Comparison of ENCODE assay signal across 1 cellular context in genomic region chr6:89122625-89123024, GRCh38.
TF ChIP-seq lines count a peak whose summit lies in the region.

No MANE protein-coding gene starts in this region.

TF ChIP-seq in K562, 482 proteins besides CTCF, POLR2A, EP300 and RAD21 (continued from another document):
- TF ChIP-seq, protein P1, sequence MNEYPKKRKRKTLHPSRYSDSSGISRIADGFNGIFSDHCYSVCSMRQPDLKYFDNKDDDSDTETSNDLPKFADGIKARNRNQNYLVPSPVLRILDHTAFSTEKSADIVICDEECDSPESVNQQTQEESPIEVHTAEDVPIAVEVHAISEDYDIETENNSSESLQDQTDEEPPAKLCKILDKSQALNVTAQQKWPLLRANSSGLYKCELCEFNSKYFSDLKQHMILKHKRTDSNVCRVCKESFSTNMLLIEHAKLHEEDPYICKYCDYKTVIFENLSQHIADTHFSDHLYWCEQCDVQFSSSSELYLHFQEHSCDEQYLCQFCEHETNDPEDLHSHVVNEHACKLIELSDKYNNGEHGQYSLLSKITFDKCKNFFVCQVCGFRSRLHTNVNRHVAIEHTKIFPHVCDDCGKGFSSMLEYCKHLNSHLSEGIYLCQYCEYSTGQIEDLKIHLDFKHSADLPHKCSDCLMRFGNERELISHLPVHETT (CRISPR knock-in tag; conservative IDR thresholded peaks at IDR 0.05 in 1 of 2, IDR thresholded peaks at IDR 0.05 in 1 of 2): no peak
- no peak for TF ChIP-seq NCOA1 (IDR thresholded peaks at IDR 0.05; ENCODE audit: low read depth)
- peak; percentile 36 for TF ChIP-seq DACH1 (IDR thresholded peaks at IDR 0.05; ENCODE audit: partially characterized antibody)
- peak; percentile 55; the same call in 1 of the 2 replicates for TF ChIP-seq DEAF1 (CRISPR knock-in tag; IDR thresholded peaks at IDR 0.05)
- 0 out of 2 replicates have a peak, but pooled peaks have one; percentile 17 for TF ChIP-seq SMC3 (conservative IDR thresholded peaks at IDR 0.05; ENCODE audit: insufficient read depth, low read depth, low read length)
- no peak for TF ChIP-seq GTF2E2 (tag; IDR thresholded peaks at IDR 0.05)
